Comparison of ENCODE assay signal across 8 cellular contexts in genomic region chr7:2688409-2689342, GRCh38. TPM values are rescaled to one million over a fixed set of nuclear protein-coding genes. Genes with fewer than 3 reads are reported as not detected.
A peak's percentile ranks its signal among the peaks of the same experiment; 100 is the strongest.
DNase-seq lines count a peak whose midpoint lies in the region; ATAC-seq, FAIRE-seq and TF ChIP-seq lines count a peak whose summit lies in the region.

No MANE protein-coding gene starts in this region.

- peak; percentile 80 for ATAC-seq in GM21360 (IDR thresholded peaks at IDR 0.05; ENCODE audit: unreplicated experiment)
- peak; percentile 74 for ATAC-seq in HG03558 (IDR thresholded peaks at IDR 0.05; ENCODE audit: extremely low read depth, unreplicated experiment)
- ATAC-seq in GM18519 (IDR thresholded peaks at IDR 0.05; ENCODE audit: low FRiP score, unreplicated experiment) = no peak

- CTCF ChIA-PET in GM10248 (lab: Yijun Ruan, JAX) (interaction anchor here (1.2 to 3.8 kb wide), 9 partner anchors 7 to 26 kb away, joined by 3 to 25 read pairs (median 10); no protein-coding TSS in a partner anchor), endothelial cell of umbilical vein (lab: Charles Lee) (interaction anchor here (2.1 kb wide), 1 partner anchor 8 kb away, joined by 13 read pairs; no protein-coding TSS in a partner anchor)

- POLR2A ChIA-PET in GM10248 (lab: Yijun Ruan, JAX) = no interaction called here
- POLR2A ChIA-PET in endothelial cell of umbilical vein (lab: Charles Lee) = no interaction called here

- H3K9me1 ChIP-seq in endothelial cell of umbilical vein (replicated peaks; ENCODE audit: control insufficient read depth, extremely low read depth, insufficient read depth, low read length) = no peaks in the 10 kb centered on the region

- intact Hi-C loops in endothelial cell of umbilical vein (cut with micrococcal nuclease) (no loop called here), posterior cingulate gyrus (cut with DNase I) (loop anchor here (10.0 kb wide), 1 partner anchor 244 kb away; no protein-coding TSS in a partner anchor)

- peaks cover 3% of the 10 kb centered on the region for H3K4me1 ChIP-seq in endothelial cell of umbilical vein (ENCODE audit: control insufficient read depth, extremely low read depth, insufficient read depth, low read length)

- no peaks in the 10 kb centered on the region for H3K79me2 ChIP-seq in endothelial cell of umbilical vein (ENCODE audit: control insufficient read depth, insufficient read depth, low read length)

- TF ChIP-seq POLR2A in endothelial cell of umbilical vein (IDR thresholded peaks at IDR 0.05; ENCODE audit: low read depth, low read length) = no peak

- H3K36me3 ChIP-seq in endothelial cell of umbilical vein (ENCODE audit: control insufficient read depth in 2 of 2, extremely low read depth in 1 of 2, insufficient read depth in 2 of 2, low read length in 2 of 2) = no peaks in the 10 kb centered on the region

- H3K27me3 ChIP-seq in endothelial cell of umbilical vein (ENCODE audit: control insufficient read depth in 2 of 2, insufficient read depth in 2 of 2, low read length in 2 of 2) = peaks cover 20 to 26% of the 10 kb centered on the region in 2 experiments

- H2AFZ ChIP-seq in endothelial cell of umbilical vein (ENCODE audit: low read depth, low read length) = no peak overlapping the region

- no peaks in the 10 kb centered on the region for H4K20me1 ChIP-seq in endothelial cell of umbilical vein (replicated peaks; ENCODE audit: control insufficient read depth, extremely low read depth, insufficient read depth, low read length)

- dilution Hi-C loops in endothelial cell of umbilical vein (cut with MboI; ENCODE audit: extremely low pct_ligation_motif_present, low sequenced_read_pairs) = no loop called here

- H3K9me3 ChIP-seq in endothelial cell of umbilical vein (replicated peaks; ENCODE audit: control insufficient read depth, insufficient read depth, low read length) = no peaks in the 10 kb centered on the region

- H3K9ac ChIP-seq in endothelial cell of umbilical vein (replicated peaks; ENCODE audit: extremely low read depth, insufficient read depth, low read length) = no peak overlapping the region

- no peak overlapping the region for H3K4me3 ChIP-seq in endothelial cell of umbilical vein (replicated peaks in 1 of 3; ENCODE audit: insufficient read depth in 1 of 3, low read depth in 1 of 3, low read length in 3 of 3)

- BruUV-seq in endothelial cell of umbilical vein (replicated peaks; lab: Mats Ljungman, UMichigan) = no TSS peak

- no peak overlapping the region for H3K27ac ChIP-seq in endothelial cell of umbilical vein (ENCODE audit: insufficient read depth, low read depth, low read length)

- DNase-seq in GM10248 (ENCODE audit: extremely low spot score) = peak; percentile 78
- no peak for DNase-seq in endothelial cell of umbilical vein (ENCODE audit: low read depth, low spot score)
- DNase-seq in posterior cingulate gyrus = peak in 7 of 10 donors; percentile 29 to 88 (median 49)
- no peak for DNase-seq in ureter (ENCODE audit: low spot score)
- DNase-seq in SKM-1 treated with dmso at 0.1 percent for 144 hours (lab: John Stamatoyannopoulos, UW; ENCODE audit: unreplicated experiment) = no peak

- no peak overlapping the region for H3K4me2 ChIP-seq in endothelial cell of umbilical vein (ENCODE audit: insufficient read depth, low read length)

- no peak for FAIRE-seq in endothelial cell of umbilical vein (lab: Jason Lieb, UNC)

- TF ChIP-seq CTCF in GM10248 (IDR thresholded peaks at IDR 0.05; ENCODE audit: control extremely low read depth, extremely low read depth, low read depth, missing control alignments) = no peak
- TF ChIP-seq CTCF in endothelial cell of umbilical vein (IDR thresholded peaks at IDR 0.05; ENCODE audit: extremely low read depth in 1 of 2, insufficient read depth in 1 of 2, low read depth in 1 of 2, low read length in 2 of 2) = no peak

TF ChIP-seq in endothelial cell of umbilical vein, 7 proteins besides CTCF, POLR2A, EP300 and RAD21:
- TF ChIP-seq EZH2 (IDR thresholded peaks at IDR 0.05; ENCODE audit: borderline replicate concordance, low read depth, low read length, severe bottlenecking) = peak; percentile 99
- TF ChIP-seq MYC (IDR thresholded peaks at IDR 0.05; ENCODE audit: low read depth, low read length) = no peak

RNA-seq across cellular contexts. Expression of gene AMZ1, which starts 0.7 kb away (rescaled TPM):
- total RNA-seq in endothelial cell of umbilical vein (not detected in 2 replicates), ureter (0.23 TPM)
- not detected in 2 replicates for polyA plus RNA-seq in endothelial cell of umbilical vein
- not detected in 2 replicates for polyA plus RNA-seq in endothelial cell of umbilical vein (2011; cell fraction: cytosol; rRNA removed)
- polyA plus RNA-seq in endothelial cell of umbilical vein (2011; cell fraction: nucleus; rRNA removed) = not detected in 2 replicates
- polyA plus RNA-seq in endothelial cell of umbilical vein (2012) = 0.09 and 0.10 TPM in 2 replicates
- not detected in 2 replicates for polyA minus RNA-seq in endothelial cell of umbilical vein
- not detected for polyA minus RNA-seq in endothelial cell of umbilical vein (2011; cell fraction: cytosol; rRNA and poly(A)+ RNA removed)
- not detected in 2 replicates for polyA minus RNA-seq in endothelial cell of umbilical vein (2011; cell fraction: nucleus; rRNA and poly(A)+ RNA removed)

RNA-seq across cellular contexts. Expression of gene TTYH3, which starts 56.9 kb away (rescaled TPM):
- total RNA-seq in endothelial cell of umbilical vein (277 and 280 TPM in 2 replicates), ureter (32.3 TPM)
- polyA plus RNA-seq in endothelial cell of umbilical vein = 143 and 192 TPM in 2 replicates
- polyA plus RNA-seq in endothelial cell of umbilical vein (2011; cell fraction: cytosol; rRNA removed) = 79.9 and 112 TPM in 2 replicates
- polyA plus RNA-seq in endothelial cell of umbilical vein (2011; cell fraction: nucleus; rRNA removed) = 107 and 132 TPM in 2 replicates
- polyA plus RNA-seq in endothelial cell of umbilical vein (2012) = 116 and 150 TPM in 2 replicates
- 107 and 122 TPM in 2 replicates for polyA minus RNA-seq in endothelial cell of umbilical vein
- polyA minus RNA-seq in endothelial cell of umbilical vein (2011; cell fraction: cytosol; rRNA and poly(A)+ RNA removed) = 4.9 TPM
- polyA minus RNA-seq in endothelial cell of umbilical vein (2011; cell fraction: nucleus; rRNA and poly(A)+ RNA removed) = 45.1 and 83.7 TPM in 2 replicates

Comparison
In these comparisons a context has a peak if more than half of its experiments do, and no peak if none do; other contexts are left out.
1. DNase-seq: peak in GM10248 (single experiment) and posterior cingulate gyrus (7 of 10); none in endothelial cell of umbilical vein (single experiment), ureter (single experiment) and SKM-1 treated with dmso at 0.1 percent for 144 hours (single experiment).